25 cellular contexts compared by ENCODE assay signal in the genomic region with DNA sequence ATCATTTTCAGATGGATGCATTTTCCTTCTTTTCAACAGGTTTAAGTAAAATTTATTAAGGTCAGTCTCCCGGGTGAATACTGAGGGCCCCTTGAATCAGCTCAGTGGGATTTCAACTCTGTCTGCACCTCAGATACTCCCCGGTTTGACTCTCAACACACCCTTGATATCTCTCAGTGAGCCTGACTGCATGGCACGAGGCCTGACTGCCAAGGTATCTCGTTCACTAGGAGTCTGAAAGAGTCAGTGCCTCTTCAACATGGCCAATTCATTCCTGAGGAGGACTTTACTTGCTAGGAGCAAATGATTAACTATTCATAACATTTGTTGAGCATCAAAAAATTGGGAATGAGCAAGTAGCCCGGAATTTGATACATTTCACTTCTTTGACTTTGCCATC.
"Had no signal": no experiment of that assay in that cellular context is flagged by ENCODE, and none has a peak within 500 bp of the region (broad histone marks: within the 10 kb centered on the region; RNA-seq: fewer than 3 reads in every experiment).

No MANE protein-coding gene starts in this region.

- H3K36me3 ChIP-seq: breast epithelium, sigmoid colon, uterus had no signal

- H3K27ac ChIP-seq: breast epithelium, sigmoid colon had no signal

- H3K27me3 ChIP-seq: breast epithelium, sigmoid colon, uterus had no signal

- ATAC-seq: esophagus mucosa; natural killer cell; stimulated activated effector memory CD8-positive, alpha-beta T cell treated with anti-CD3 and anti-CD28 coated beads, Interleukin-12 subunit alpha, Interleukin-12 subunit beta, amount 100 ng/mL, for 72 hours; stimulated activated naive CD8-positive, alpha-beta T cell treated with anti-CD3 and anti-CD28 coated beads, Interleukin-15, amount 100 ng/mL, for 72 hours; WTC11 had no signal

- FAIRE-seq: islet of Langerhans, small intestine had no signal

- H3K4me1 ChIP-seq: breast epithelium had no signal

- H3K4me3 ChIP-seq: breast epithelium, sigmoid colon, uterus had no signal

- DNase-seq: activated CD4-positive, alpha-beta memory T cell treated with anti-CD3 and anti-CD28 coated beads, Interleukin-2, amount 10 ng/mL, durations not matched to agents 7 days and 5 days; activated CD4-positive, alpha-beta T cell treated with anti-CD3 and anti-CD28 coated beads for 1 hour; activated CD4-positive, alpha-beta T cell treated with anti-CD3 and anti-CD28 coated beads, Interleukin-2, amount 10 ng/mL, durations not matched to agents 7 days and 5 days; activated CD8-positive, alpha-beta memory T cell treated with anti-CD3 and anti-CD28 coated beads, Interleukin-2, amount 50 U/mL, for 48 hours; activated gamma-delta T cell; activated naive CD4-positive, alpha-beta T cell treated with anti-CD3 and anti-CD28 coated beads, Interleukin-2, amount 10 ng/mL, durations not matched to agents 7 days and 5 days; activated T-cell treated with anti-CD3 and anti-CD28 coated beads, Interleukin-2, amount 50 U/mL, for 24 hours; amygdala; central memory CD4-positive, alpha-beta T cell; endodermal cell; foreskin melanocyte; left cardiac atrium; natural killer cell; retina; sigmoid colon; stimulated activated CD4-positive, alpha-beta T cell treated with anti-CD3 and anti-CD28 coated beads, Interleukin-4, amount 100 ng/mL, for 24 hours; stimulated activated naive CD8-positive, alpha-beta T cell treated with anti-CD3 and anti-CD28 coated beads, Interleukin-15, amount 100 ng/mL, for 72 hours; substantia nigra had no signal

- H3K9me3 ChIP-seq: uterus had no signal
